2 cellular contexts compared by ENCODE assay signal in the genomic region with DNA sequence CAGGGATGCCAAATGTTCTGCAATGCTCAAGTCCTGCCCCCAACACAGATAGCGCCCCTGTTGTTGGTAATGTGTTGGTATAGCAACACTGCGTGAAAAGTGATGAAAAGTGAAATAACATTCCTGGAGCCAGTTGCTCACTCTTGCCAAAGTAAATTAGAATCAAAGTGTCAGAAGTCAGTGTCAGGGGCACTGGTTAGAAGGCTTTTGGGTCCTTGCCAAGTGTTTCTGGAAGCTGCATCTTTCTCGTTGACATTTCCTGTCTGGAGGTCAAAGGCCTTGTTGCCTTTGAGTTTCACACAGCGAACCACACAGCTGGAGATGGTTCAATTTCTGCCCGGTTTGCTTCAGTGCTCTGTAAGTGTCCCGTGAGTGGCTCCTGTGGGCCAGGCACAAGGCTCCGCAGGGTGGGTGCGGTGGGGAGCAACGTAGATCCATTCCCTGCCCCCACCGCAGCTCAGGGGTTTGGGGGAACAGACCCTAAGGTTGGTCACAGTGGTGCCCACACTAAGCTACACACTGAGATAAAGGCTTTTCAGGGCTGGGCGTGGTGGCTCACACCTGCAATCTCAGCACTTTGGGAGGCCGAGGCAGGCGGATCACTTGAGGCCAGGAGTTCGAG.
A peak's percentile ranks its signal among the peaks of the same experiment; 100 is the strongest.
TF ChIP-seq lines count a peak whose summit lies in the region.

No MANE protein-coding gene starts in this region.

TF ChIP-seq in A549, 52 proteins besides CTCF, POLR2A, EP300 and RAD21:
- TF ChIP-seq MAFK (IDR thresholded peaks at IDR 0.05; ENCODE audit: partially characterized antibody) (peak; percentile 25), REST (IDR thresholded peaks at IDR 0.05) (no peak), RFX5 (IDR thresholded peaks at IDR 0.05) (0 out of 2 replicates have a peak, but pooled peaks have one; percentile 4), SMC3 (IDR thresholded peaks at IDR 0.05) (no peak), JUN (IDR thresholded peaks at IDR 0.05) (0 out of 5 replicates have a peak, but pooled peaks of 1 of the 2 experiments have one; percentile 22)

TF ChIP-seq in endothelial cell of umbilical vein, 7 proteins besides CTCF, POLR2A, EP300 and RAD21:
- no peak for TF ChIP-seq MYC (IDR thresholded peaks at IDR 0.05; ENCODE audit: low read depth, low read length)
- peak; percentile 48 for TF ChIP-seq POLR2AphosphoS5 (IDR thresholded peaks at IDR 0.05; ENCODE audit: insufficient read depth, low read depth, low read length)
- TF ChIP-seq, protein P1, sequence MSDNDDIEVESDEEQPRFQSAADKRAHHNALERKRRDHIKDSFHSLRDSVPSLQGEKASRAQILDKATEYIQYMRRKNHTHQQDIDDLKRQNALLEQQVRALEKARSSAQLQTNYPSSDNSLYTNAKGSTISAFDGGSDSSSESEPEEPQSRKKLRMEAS (IDR thresholded peaks at IDR 0.05; ENCODE audit: insufficient read depth, insufficient read length): no peak
